1 cellular context compared by ENCODE assay signal in the genomic region with DNA sequence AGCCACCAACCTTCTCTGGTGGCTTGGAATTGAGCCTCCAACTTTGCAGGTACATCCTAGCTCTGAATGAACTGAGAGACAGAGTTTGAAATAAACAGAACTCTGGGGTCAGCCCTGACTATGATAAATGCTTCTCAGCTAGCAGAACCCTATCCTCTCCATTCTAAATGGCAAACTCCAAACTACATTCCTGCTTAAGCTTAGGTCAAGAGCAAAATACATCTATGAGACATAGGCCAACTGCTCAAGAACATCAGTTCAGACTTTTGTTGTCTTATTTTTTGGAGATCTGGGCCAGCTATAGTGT.
TF ChIP-seq lines count a peak whose summit lies in the region.

No MANE protein-coding gene starts in this region.

TF ChIP-seq in A549, 52 proteins besides CTCF, POLR2A, EP300 and RAD21 (continued from another document):
- TF ChIP-seq REST (IDR thresholded peaks at IDR 0.05) (no peak), CEBPB (IDR thresholded peaks at IDR 0.05) (no peak)
